Comparison of ENCODE assay signal across 1 cellular context in the genomic region with DNA sequence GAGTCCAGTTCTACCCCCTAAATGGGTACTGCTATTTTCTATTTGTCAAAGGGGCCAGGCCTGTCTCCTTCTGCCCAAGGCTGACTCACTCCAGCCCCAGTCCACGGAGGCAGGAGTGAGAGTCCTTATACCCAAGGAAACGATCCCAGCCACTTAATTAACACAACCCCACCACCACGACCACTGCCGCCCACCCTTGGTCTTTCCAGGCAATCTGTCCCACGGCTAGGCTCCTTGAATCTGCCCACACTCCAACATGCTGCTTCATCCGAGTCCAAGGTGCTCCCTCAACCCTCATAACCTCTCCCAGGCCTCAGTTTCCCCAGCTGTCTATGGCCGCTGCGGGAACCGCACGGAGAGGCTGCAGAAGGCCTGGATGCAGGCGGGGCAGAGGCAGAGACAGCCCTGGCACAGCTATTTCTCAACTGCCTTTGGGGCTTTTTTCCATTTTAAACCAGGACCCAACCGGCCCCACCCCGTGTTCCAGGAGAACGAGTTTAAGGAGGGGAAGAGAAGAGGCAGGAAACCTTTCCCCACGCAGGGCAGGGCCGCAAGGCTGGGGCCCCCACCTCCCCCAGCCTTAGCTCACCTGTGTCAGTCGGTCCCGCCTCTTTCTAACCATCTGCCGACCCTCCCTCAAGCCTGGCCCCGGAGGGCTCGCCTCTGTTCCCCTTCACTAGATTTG.
A peak's percentile ranks its signal among the peaks of the same experiment; 100 is the strongest.
TF ChIP-seq lines count a peak whose summit lies in the region.

No MANE protein-coding gene starts in this region.

TF ChIP-seq in H1, 55 proteins besides CTCF, POLR2A, EP300 and RAD21:
- TF ChIP-seq, protein P1, sequence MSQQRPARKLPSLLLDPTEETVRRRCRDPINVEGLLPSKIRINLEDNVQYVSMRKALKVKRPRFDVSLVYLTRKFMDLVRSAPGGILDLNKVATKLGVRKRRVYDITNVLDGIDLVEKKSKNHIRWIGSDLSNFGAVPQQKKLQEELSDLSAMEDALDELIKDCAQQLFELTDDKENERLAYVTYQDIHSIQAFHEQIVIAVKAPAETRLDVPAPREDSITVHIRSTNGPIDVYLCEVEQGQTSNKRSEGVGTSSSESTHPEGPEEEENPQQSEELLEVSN (IDR thresholded peaks at IDR 0.05) = peak; percentile 14; the same call in 1 of the 2 replicates
- no peak for TF ChIP-seq ASH2L (IDR thresholded peaks at IDR 0.05; ENCODE audit: low read length)
- TF ChIP-seq NRF1 (IDR thresholded peaks at IDR 0.05; ENCODE audit: low read depth, low read length) = no peak
- TF ChIP-seq, protein P2, sequence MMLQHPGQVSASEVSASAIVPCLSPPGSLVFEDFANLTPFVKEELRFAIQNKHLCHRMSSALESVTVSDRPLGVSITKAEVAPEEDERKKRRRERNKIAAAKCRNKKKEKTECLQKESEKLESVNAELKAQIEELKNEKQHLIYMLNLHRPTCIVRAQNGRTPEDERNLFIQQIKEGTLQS (IDR thresholded peaks at IDR 0.05; ENCODE audit: insufficient read depth, low read depth, low read length) = no peak
- TF ChIP-seq NANOG (IDR thresholded peaks at IDR 0.05; ENCODE audit: insufficient read depth, low read depth, low read length, poor library complexity, severe bottlenecking) = no peak
- no peak for TF ChIP-seq HDAC2 (IDR thresholded peaks at IDR 0.05; ENCODE audit: borderline replicate concordance in 1 of 2, low read depth in 2 of 2, low read length in 2 of 2)
